9 cellular contexts compared by ENCODE assay signal in the genomic region with DNA sequence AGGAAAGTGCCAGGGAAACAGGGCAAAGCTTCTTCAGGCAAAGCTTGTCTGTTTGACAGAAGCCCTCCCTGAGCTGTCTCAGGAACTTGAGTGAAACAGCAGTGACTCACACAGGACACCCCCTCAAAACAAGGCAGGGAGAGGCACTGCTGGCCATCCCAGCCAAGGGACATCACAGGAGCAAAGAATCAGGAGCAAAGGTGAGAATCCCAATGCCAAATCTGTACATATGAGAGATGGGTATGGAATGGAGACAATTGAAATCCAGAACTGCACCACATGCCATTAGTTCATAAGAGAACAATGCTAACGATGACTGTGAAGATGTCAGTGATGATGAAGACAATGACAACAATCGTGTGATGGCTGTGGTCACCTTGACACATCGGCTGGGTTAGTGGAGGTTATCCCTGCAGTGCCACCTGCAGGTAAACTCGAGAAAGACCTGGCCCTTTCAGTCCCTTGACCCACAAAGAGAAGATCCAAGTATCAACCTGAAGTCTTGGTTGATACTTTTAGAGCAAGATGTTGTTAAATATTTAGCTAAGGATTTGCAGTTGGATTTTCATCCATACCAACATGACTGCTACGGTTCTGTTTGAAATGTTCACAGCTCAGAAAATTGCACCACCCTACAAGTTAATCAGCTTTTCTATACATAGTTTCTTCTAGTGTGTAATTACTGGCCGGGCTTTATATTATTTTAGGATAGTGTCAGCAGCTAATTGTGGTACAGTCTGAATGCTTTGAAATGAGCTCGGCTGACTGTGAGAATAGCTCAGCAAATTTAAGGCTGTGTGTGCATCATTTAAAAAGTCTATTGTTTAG. TPM values are rescaled to one million over a fixed set of nuclear protein-coding genes. Genes with fewer than 3 reads are reported as not detected.
DNase-seq lines count a peak whose midpoint lies in the region; ATAC-seq and TF ChIP-seq lines count a peak whose summit lies in the region.
"Had no signal": no experiment of that assay in that cellular context is flagged by ENCODE, and none has a peak within 500 bp of the region (broad histone marks: within the 10 kb centered on the region; RNA-seq: fewer than 3 reads in every experiment).

No MANE protein-coding gene starts in this region.

- peak; percentile 13 for DNase-seq in NT2/D1 (ENCODE audit: low read depth, low spot score)
- peak; percentile 32 to 41 for DNase-seq in foreskin keratinocyte
- no peak for DNase-seq in activated CD4-positive, CD25-positive, alpha-beta regulatory T cell (lab: John Stamatoyannopoulos, UW)
- DNase-seq in DMS79 treated with DMSO at 0.1 percent for 48 hours (lab: John Stamatoyannopoulos, UW), result no peak
- no peak for DNase-seq in upper lobe of left lung
- DNase-seq in transverse colon, result no peak

- no peak overlapping the region for H3K9ac ChIP-seq in NT2/D1 (ENCODE audit: insufficient read length, low read depth)

- H3F3A ChIP-seq in DOHH2 (ENCODE audit: control insufficient read depth, insufficient read depth), result no peaks in the 10 kb centered on the region

- no peak for TF ChIP-seq EP300 in upper lobe of left lung (IDR thresholded peaks at IDR 0.05)
- no peak for TF ChIP-seq EP300 in transverse colon (IDR thresholded peaks at IDR 0.05; ENCODE audit: low read depth)

- H3K27ac ChIP-seq in DOHH2 (ENCODE audit: low read depth, low read length) (no peak overlapping the region), foreskin keratinocyte (no peak overlapping the region), upper lobe of left lung (no peak overlapping the region), transverse colon (no peak overlapping the region)

- H4K20me1 ChIP-seq in DOHH2 (ENCODE audit: control insufficient read depth, insufficient read depth, low read depth, low read length), result no peaks in the 10 kb centered on the region

- H3K4me3 ChIP-seq in DOHH2 (ENCODE audit: low read length) (no peak overlapping the region), NT2/D1 (ENCODE audit: insufficient read length, low read depth) (no peak overlapping the region), upper lobe of left lung (no peak overlapping the region), transverse colon (no peak overlapping the region)
- H3K4me3 ChIP-seq: mucosa of descending colon had no signal

- in situ Hi-C loops in transverse colon (cut with MboI; ENCODE audit: low pct_ligation_motif_present in 1 of 4, low pct_unique_long_range_greater_than_20kb in 1 of 4, low sequenced_read_pairs in 3 of 4), result no loop called here

- intact Hi-C loops in transverse colon (cut with DNase I; ENCODE audit: low total_unique reads), result no loop called here

- no peaks in the 10 kb centered on the region for H3K79me2 ChIP-seq in DOHH2 (ENCODE audit: control insufficient read depth, low read length)

- TF ChIP-seq CTCF in DOHH2 (IDR thresholded peaks at IDR 0.05; ENCODE audit: low read depth, low read length, poor library complexity, severe bottlenecking) (peak; percentile 61), foreskin keratinocyte (conservative IDR thresholded peaks at IDR 0.05) (peak; percentile 60), upper lobe of left lung (IDR thresholded peaks at IDR 0.05) (peak in 1 of 6 experiments; percentile 16), transverse colon (IDR thresholded peaks at IDR 0.05) (peak in 1 of 5 experiments; percentile 21)

- H3K4me2 ChIP-seq in DOHH2 (ENCODE audit: low read length), result no peak overlapping the region

- H3K9me3 ChIP-seq in DOHH2 (ENCODE audit: control insufficient read depth, insufficient read depth, low read length), result no peaks in the 10 kb centered on the region
- H3K9me3 ChIP-seq in NT2/D1 (ENCODE audit: insufficient read depth, low read length), result peaks cover 7% of the 10 kb centered on the region; the same call in 1 of the 2 replicates
- peaks cover 0 to 2% (median 0%) of the 10 kb centered on the region in 4 donors for H3K9me3 ChIP-seq in upper lobe of left lung
- no peaks in the 10 kb centered on the region for H3K9me3 ChIP-seq in transverse colon
- H3K9me3 ChIP-seq: mucosa of descending colon had no signal

- H3K27me3 ChIP-seq in DOHH2 (ENCODE audit: control insufficient read depth, low read length) (peaks cover 9% of the 10 kb centered on the region), NT2/D1 (ENCODE audit: insufficient read depth, insufficient read length) (no peaks in the 10 kb centered on the region), foreskin keratinocyte (peaks cover 14% of the 10 kb centered on the region), upper lobe of left lung (no peaks in the 10 kb centered on the region), transverse colon (no peaks in the 10 kb centered on the region)

- H3K4me1 ChIP-seq in DOHH2 (ENCODE audit: control insufficient read depth, low read length) (no peaks in the 10 kb centered on the region), NT2/D1 (ENCODE audit: insufficient read depth, insufficient read length) (no peaks in the 10 kb centered on the region), foreskin keratinocyte (no peaks in the 10 kb centered on the region), upper lobe of left lung (no peaks in the 10 kb centered on the region), transverse colon (no peaks in the 10 kb centered on the region)

- ATAC-seq in GM21390 (IDR thresholded peaks at IDR 0.05; ENCODE audit: unreplicated experiment), result peak; percentile 66
- ATAC-seq in foreskin keratinocyte, result peak; percentile 69
- no peak for ATAC-seq in upper lobe of left lung (ENCODE audit: low FRiP score in 2 of 2)
- ATAC-seq: mucosa of descending colon had no signal

- 45 to 56% methylated on average over 7 of the region's 7 CpGs for WGBS in upper lobe of left lung, 2 donors
- WGBS in transverse colon (ENCODE audit: low coverage in 1 of 2), 2 donors, result 59 to 60% methylated on average over 6 to 7 of the region's 7 CpGs

- TF ChIP-seq POLR2A in upper lobe of left lung (IDR thresholded peaks at IDR 0.05) (no peak), transverse colon (IDR thresholded peaks at IDR 0.05) (no peak)

- no peaks in the 10 kb centered on the region for H3K9me2 ChIP-seq in DOHH2 (replicated peaks; ENCODE audit: control insufficient read depth, low read length)

- no peaks in the 10 kb centered on the region for H3K36me3 ChIP-seq in DOHH2 (ENCODE audit: control insufficient read depth, low read length)
- no peaks in the 10 kb centered on the region for H3K36me3 ChIP-seq in NT2/D1 (ENCODE audit: insufficient read depth, insufficient read length, low read length)
- H3K36me3 ChIP-seq in upper lobe of left lung, result no peaks in the 10 kb centered on the region
- H3K36me3 ChIP-seq in transverse colon, result no peaks in the 10 kb centered on the region

RNA-seq across cellular contexts. Expression of gene IPO5, which starts 42.0 kb away (rescaled TPM):
- total RNA-seq in foreskin keratinocyte, result 143 and 152 TPM in 2 replicates
- polyA plus RNA-seq in foreskin keratinocyte, result 38.8 and 47.8 TPM in 2 replicates
- total RNA-seq in upper lobe of left lung, result 100 to 1,000 TPM in 1 of 6 donors, 10 to 100 TPM in 5; 35.8 to 127 (median 75.6) TPM
- total RNA-seq in transverse colon, result 100 to 1,000 TPM in 1 of 4 donors, 10 to 100 TPM in 3; 18.3 to 114 (median 51.9) TPM

Comparison
In these comparisons a context has a peak if more than half of its experiments do, and no peak if none do; other contexts are left out.
1. ATAC-seq: peak in GM21390 (single experiment) and foreskin keratinocyte (single experiment); none in upper lobe of left lung (0 of 2).
2. DNase-seq: peak in NT2/D1 (single experiment) and foreskin keratinocyte (2 of 2); none in activated CD4-positive, CD25-positive, alpha-beta regulatory T cell (0 of 4), DMS79 treated with DMSO at 0.1 percent for 48 hours (single experiment), upper lobe of left lung (0 of 2) and transverse colon (single experiment).